In genomic region chr11:7020183-7020917, GRCh38 we compare ENCODE assay signal across 1 cellular context.
A peak's percentile ranks its signal among the peaks of the same experiment; 100 is the strongest.
TF ChIP-seq lines count a peak whose summit lies in the region.

Gene NLRP14, plus strand, starts transcription at chr11:7020479. Its CDS starts 18,108 bp downstream, at chr11:7038587.
Gene ZNF214, minus strand, starts transcription at chr11:7020346. Its CDS starts 17,511 bp downstream, at chr11:7002835.

TF ChIP-seq in HCT116, 20 proteins besides CTCF, POLR2A, EP300 and RAD21 (continued from another document):
- no peak for TF ChIP-seq ZBTB33 (IDR thresholded peaks at IDR 0.05; ENCODE audit: extremely low read depth, insufficient replicate concordance, low read length)
- no peak for TF ChIP-seq EGR1 (IDR thresholded peaks at IDR 0.05; ENCODE audit: low read depth)
- TF ChIP-seq TCF7L2 (IDR thresholded peaks at IDR 0.05; ENCODE audit: borderline replicate concordance, extremely low read depth, insufficient read depth, insufficient read length) = no peak
- TF ChIP-seq ZNF274 (IDR thresholded peaks at IDR 0.05; ENCODE audit: low read depth, low read length) = no peak
- peak; percentile 67 for TF ChIP-seq POLR2AphosphoS5 (IDR thresholded peaks at IDR 0.05; ENCODE audit: low read depth, low read length)
- TF ChIP-seq SP1 (IDR thresholded peaks at IDR 0.05; ENCODE audit: low read depth) = no peak
- no peak for TF ChIP-seq SIN3A (IDR thresholded peaks at IDR 0.05; ENCODE audit: low read depth)
- TF ChIP-seq ELF1 (IDR thresholded peaks at IDR 0.05; ENCODE audit: borderline replicate concordance, low read depth) = no peak
- TF ChIP-seq MAX (IDR thresholded peaks at IDR 0.05) = peak; percentile 88
- no peak for TF ChIP-seq FOSL1 (IDR thresholded peaks at IDR 0.05; ENCODE audit: low read depth)
